9 cellular contexts compared by ENCODE assay signal in genomic region chr10:52729259-52730104, GRCh38. TPM values are rescaled to one million over a fixed set of nuclear protein-coding genes. Genes with fewer than 3 reads are reported as not detected.
DNase-seq lines count a peak whose midpoint lies in the region; TF ChIP-seq lines count a peak whose summit lies in the region.
"Had no signal": no experiment of that assay in that cellular context is flagged by ENCODE, and none has a peak within 500 bp of the region (broad histone marks: within the 10 kb centered on the region; RNA-seq: fewer than 3 reads in every experiment).

No MANE protein-coding gene starts in this region.

- H3K4me1 ChIP-seq in OCI-LY1 (ENCODE audit: insufficient read depth, low read length, severe bottlenecking) = no peaks in the 10 kb centered on the region
- H3K4me1 ChIP-seq in prostate gland (replicated peaks) = no peaks in the 10 kb centered on the region

- H3K27me3 Mint-ChIP-seq in Calu3 (ENCODE audit: unreplicated experiment) = no peaks in the 10 kb centered on the region
- H3K27me3 Mint-ChIP-seq: IgD-negative memory B cell had no signal

- H3K9ac ChIP-seq in OCI-LY1 (ENCODE audit: low read length) = no peak overlapping the region

- DNase-seq in Calu3 (no peak), HCEC 1CT (peak; percentile 37), epithelial cell of proximal tubule (ENCODE audit: low read depth) (no peak), prostate gland (ENCODE audit: low spot score) (no peak), posterior cingulate gyrus (no peak), activated gamma-delta T cell (lab: John Stamatoyannopoulos, UW) (no peak)
- no peak for DNase-seq in stimulated activated CD4-positive, alpha-beta T cell treated with anti-CD3 and anti-CD28 coated beads, Interleukin-1b, Interleukin-23, amount 100 ng/mL, for 48 hours

- H2AFZ ChIP-seq in OCI-LY1 (ENCODE audit: low read length) = no peak overlapping the region

- 36% methylated on average over 9 of the region's 9 CpGs for WGBS in prostate gland

- H3K79me2 ChIP-seq in OCI-LY1 (ENCODE audit: insufficient read depth, low read length) = no peaks in the 10 kb centered on the region

- no peak for TF ChIP-seq POLR2A in prostate gland (IDR thresholded peaks at IDR 0.05)

- no peak overlapping the region for H3K4me3 ChIP-seq in OCI-LY1 (ENCODE audit: low read depth, low read length, poor library complexity, severe bottlenecking)
- H3K4me3 ChIP-seq in epithelial cell of proximal tubule (ENCODE audit: low read depth, low read length) = no peak overlapping the region
- H3K4me3 ChIP-seq in prostate gland = no peak overlapping the region

- no peaks in the 10 kb centered on the region for H3K9me3 Mint-ChIP-seq in Calu3 (ENCODE audit: low read depth, unreplicated experiment)

- H3K4me3 Mint-ChIP-seq in Calu3 (ENCODE audit: low read depth, unreplicated experiment) = no peak overlapping the region
- H3K4me3 Mint-ChIP-seq: IgD-negative memory B cell had no signal

- no peaks in the 10 kb centered on the region for H4K20me1 ChIP-seq in OCI-LY1 (ENCODE audit: insufficient read depth, low read length)

- H3K4me1 Mint-ChIP-seq in Calu3 (ENCODE audit: low read depth, unreplicated experiment) = peaks cover 16% of the 10 kb centered on the region
- H3K4me1 Mint-ChIP-seq: IgD-negative memory B cell had no signal

- H3K27ac ChIP-seq in OCI-LY1 (ENCODE audit: low read depth, low read length, poor library complexity, severe bottlenecking) = no peak overlapping the region
- H3K27ac ChIP-seq in prostate gland = no peak overlapping the region

- no TSS peak for BruUV-seq in Calu3 (replicated peaks; lab: Mats Ljungman, UMichigan)

- H3K4me2 ChIP-seq in OCI-LY1 (ENCODE audit: low read length) = no peak overlapping the region

- no peaks in the 10 kb centered on the region for H3K36me3 Mint-ChIP-seq in Calu3 (ENCODE audit: insufficient read depth, unreplicated experiment)
- H3K36me3 Mint-ChIP-seq: IgD-negative memory B cell had no signal

- no peaks in the 10 kb centered on the region for H3K9me3 ChIP-seq in OCI-LY1 (ENCODE audit: low read length)
- no peaks in the 10 kb centered on the region for H3K9me3 ChIP-seq in prostate gland

- no peaks in the 10 kb centered on the region for H3K9me2 ChIP-seq in OCI-LY1 (ENCODE audit: low read depth, low read length)

- TF ChIP-seq CTCF in Calu3 (IDR thresholded peaks at IDR 0.05; ENCODE audit: unreplicated experiment) (peak; percentile 28), OCI-LY1 (IDR thresholded peaks at IDR 0.05; ENCODE audit: low read length) (peak; percentile 56), epithelial cell of proximal tubule (conservative IDR thresholded peaks at IDR 0.05; ENCODE audit: low read depth, low read length) (peak; percentile 61), prostate gland (IDR thresholded peaks at IDR 0.05) (peak in 3 of 4 experiments; percentile 49 to 62 (median 61))

- H3K36me3 ChIP-seq in OCI-LY1 (ENCODE audit: insufficient read depth, low read length) (no peaks in the 10 kb centered on the region), prostate gland (no peaks in the 10 kb centered on the region)

- no peaks in the 10 kb centered on the region for H3F3A ChIP-seq in OCI-LY1 (ENCODE audit: insufficient read depth, low read length)

- intact Hi-C loops in Calu3 (cut with micrococcal nuclease; ENCODE audit: unreplicated experiment) (loop anchor here (1.0 kb wide), 2 partner anchors 85 to 421 kb away; no protein-coding TSS in a partner anchor), prostate gland (cut with DNase I) (loop anchor here (10.0 kb wide), 1 partner anchor 85 kb away; no protein-coding TSS in a partner anchor), posterior cingulate gyrus (cut with DNase I) (loop anchor here (1.0 kb wide), 2 partner anchors 85 to 421 kb away; no protein-coding TSS in a partner anchor)

- CTCF ChIA-PET in Calu3 (lab: Charles Lee) = interaction anchor here (0.6 to 2.7 kb wide), 2 partner anchors 55 to 85 kb away, joined by 3 to 17 read pairs; no protein-coding TSS in a partner anchor

- H3K27ac Mint-ChIP-seq in Calu3 (ENCODE audit: unreplicated experiment) = no peak overlapping the region
- H3K27ac Mint-ChIP-seq: IgD-negative memory B cell had no signal

- no peaks in the 10 kb centered on the region for H3K27me3 ChIP-seq in OCI-LY1 (ENCODE audit: insufficient read depth, low read length)
- H3K27me3 ChIP-seq in prostate gland (replicated peaks; ENCODE audit: insufficient read depth) = no peaks in the 10 kb centered on the region

RNA-seq across cellular contexts. Expression of gene MBL2, which starts 43.1 kb away (rescaled TPM):
- total RNA-seq in Calu3 (2022) (not detected in 2 replicates), epithelial cell of proximal tubule (not detected in 2 replicates), prostate gland (not detected)
